8 cellular contexts compared by ENCODE assay signal in genomic region chr10:79444243-79445119, GRCh38. TPM values are rescaled to one million over a fixed set of nuclear protein-coding genes. Genes with fewer than 3 reads are reported as not detected.
A peak's percentile ranks its signal among the peaks of the same experiment; 100 is the strongest.
DNase-seq lines count a peak whose midpoint lies in the region; ATAC-seq and TF ChIP-seq lines count a peak whose summit lies in the region.

No MANE protein-coding gene starts in this region.

- peak overlapping the region; percentile 74 for H3K4me3 Mint-ChIP-seq in Caco-2 (ENCODE audit: unreplicated experiment)

- H3K4me1 ChIP-seq in Caco-2, result peaks cover 9% of the 10 kb centered on the region; the same call in 1 of the 2 replicates
- peaks cover 30% of the 10 kb centered on the region for H3K4me1 ChIP-seq in smooth muscle cell (ENCODE audit: low read depth)

- no peaks in the 10 kb centered on the region for H3K27me3 Mint-ChIP-seq in Caco-2 (ENCODE audit: insufficient read depth, unreplicated experiment)

- H3K27ac ChIP-seq in brain microvascular endothelial cell (peak overlapping the region; percentile 76), smooth muscle cell (ENCODE audit: low read depth) (peak overlapping the region; percentile 77)

- H3K4me2 ChIP-seq in smooth muscle cell, result peak overlapping the region; percentile 97

- H3K36me3 ChIP-seq in Caco-2 (ENCODE audit: control insufficient read depth, insufficient read depth, low read length) (no peaks in the 10 kb centered on the region), brain microvascular endothelial cell (replicated peaks) (no peaks in the 10 kb centered on the region), smooth muscle cell (ENCODE audit: low read depth) (no peaks in the 10 kb centered on the region)

- no peaks in the 10 kb centered on the region for H3K27me3 ChIP-seq in Caco-2 (replicated peaks; ENCODE audit: control insufficient read depth, insufficient read depth, low read length)
- H3K27me3 ChIP-seq in brain microvascular endothelial cell (replicated peaks), result no peaks in the 10 kb centered on the region
- H3K27me3 ChIP-seq in smooth muscle cell (ENCODE audit: low read depth), result no peaks in the 10 kb centered on the region

- peak; percentile 22 for ATAC-seq in GM21423 (IDR thresholded peaks at IDR 0.05; ENCODE audit: unreplicated experiment)

- TF ChIP-seq CTCF in Caco-2 (IDR thresholded peaks at IDR 0.05; ENCODE audit: insufficient read depth in 1 of 2, low read depth in 1 of 2, low read length in 1 of 2, severe bottlenecking in 1 of 2, unreplicated experiment in 1 of 2) (no peak), brain microvascular endothelial cell (IDR thresholded peaks at IDR 0.05; ENCODE audit: low read depth, low read length, missing control alignments) (no peak), smooth muscle cell (IDR thresholded peaks at IDR 0.05; ENCODE audit: borderline replicate concordance, insufficient read depth, poor library complexity, severe bottlenecking) (no peak)

- H3K9ac ChIP-seq in smooth muscle cell (ENCODE audit: low read depth), result peak overlapping the region; percentile 65

- H3K79me2 ChIP-seq in smooth muscle cell (ENCODE audit: low read depth), result peaks cover 58% of the 10 kb centered on the region

- in situ Hi-C loops in brain microvascular endothelial cell (cut with HindIII; ENCODE audit: low pct_ligation_motif_present, low sequenced_read_pairs), result no loop called here

- H3K9me3 ChIP-seq in Caco-2 (no peaks in the 10 kb centered on the region), smooth muscle cell (replicated peaks; ENCODE audit: low read depth) (no peaks in the 10 kb centered on the region)

- no peak overlapping the region for H3K27ac Mint-ChIP-seq in Caco-2 (ENCODE audit: unreplicated experiment)

- H2AFZ ChIP-seq in smooth muscle cell (ENCODE audit: low read depth), result no peak overlapping the region

- peaks cover 18% of the 10 kb centered on the region for H3K36me3 Mint-ChIP-seq in Caco-2 (ENCODE audit: insufficient read depth, unreplicated experiment)

- 2% methylated on average over 34 of the region's 44 CpGs for WGBS in smooth muscle cell (ENCODE audit: low lambda C conversion rate)

- no TSS peak for BruUV-seq in Caco-2 (replicated peaks; lab: Mats Ljungman, UMichigan)

- POLR2A ChIA-PET in Caco-2 (lab: Charles Lee), result interaction anchor here (1.0 kb wide), 1 partner anchor 86 kb away, joined by 3 read pairs; no protein-coding TSS in a partner anchor

- H4K20me1 ChIP-seq in smooth muscle cell (ENCODE audit: low read depth), result peaks cover 52% of the 10 kb centered on the region

- DNase-seq in Caco-2, result peak in 1 of 2 experiments; percentile 60
- peak; percentile 53 for DNase-seq in HuH-7.5 (ENCODE audit: low spot score)
- peak; percentile 39 for DNase-seq in T-helper 22 cell (ENCODE audit: low read depth)
- DNase-seq in brain microvascular endothelial cell, result peak; percentile 43
- peak; percentile 80 for DNase-seq in iPS-NIHi7 (ENCODE audit: extremely low spot score)
- DNase-seq in smooth muscle cell (lab: John Stamatoyannopoulos, UW; ENCODE audit: unreplicated experiment), result no peak
- DNase-seq in NCI-H187 treated with DMSO at 0.1 percent for 48 hours (lab: John Stamatoyannopoulos, UW), result no peak

- H3K4me3 ChIP-seq in Caco-2 (ENCODE audit: low read depth, low read length) (peak overlapping the region; percentile 77), brain microvascular endothelial cell (ENCODE audit: low read depth, low read length) (peak overlapping the region; percentile 71), smooth muscle cell (peak overlapping the region; percentile 72)

- intact Hi-C loops in Caco-2 (cut with micrococcal nuclease; ENCODE audit: unreplicated experiment), result loop anchor here (2.0 kb wide), 1 partner anchor 20 kb away; no protein-coding TSS in a partner anchor

- H3F3A ChIP-seq in smooth muscle cell (ENCODE audit: low read depth), result peaks cover 16% of the 10 kb centered on the region

- CTCF ChIA-PET in Caco-2 (lab: Charles Lee), result interaction anchor here (1.2 to 2.5 kb wide), 4 partner anchors 10 to 70 kb away, joined by 3 to 9 read pairs (median 8); no protein-coding TSS in a partner anchor

- peaks cover 22% of the 10 kb centered on the region for H3K4me1 Mint-ChIP-seq in Caco-2 (ENCODE audit: low read depth, unreplicated experiment)

- H3K9me3 Mint-ChIP-seq in Caco-2 (ENCODE audit: unreplicated experiment), result no peaks in the 10 kb centered on the region

RNA-seq across cellular contexts. Expression of gene ZCCHC24, which starts 0.9 kb away (rescaled TPM):
- total RNA-seq in Caco-2 (2022) (2.5 and 3.1 TPM in 2 replicates), smooth muscle cell (21.9 and 28.0 TPM in 2 replicates)
- 30.6 and 52.1 TPM in 2 replicates for polyA plus RNA-seq in smooth muscle cell

Comparison
In these comparisons a context has a peak if more than half of its experiments do, and no peak if none do; other contexts are left out.
1. DNase-seq: peak in HuH-7.5 (single experiment), T-helper 22 cell (single experiment), brain microvascular endothelial cell (single experiment) and iPS-NIHi7 (single experiment); none in smooth muscle cell (single experiment) and NCI-H187 treated with DMSO at 0.1 percent for 48 hours (single experiment).
2. Peak in every context shown above with its lines, with median percentiles within 50 percentile points of each other: H3K4me3 ChIP-seq.